1 cellular context compared by ENCODE assay signal in the genomic region with DNA sequence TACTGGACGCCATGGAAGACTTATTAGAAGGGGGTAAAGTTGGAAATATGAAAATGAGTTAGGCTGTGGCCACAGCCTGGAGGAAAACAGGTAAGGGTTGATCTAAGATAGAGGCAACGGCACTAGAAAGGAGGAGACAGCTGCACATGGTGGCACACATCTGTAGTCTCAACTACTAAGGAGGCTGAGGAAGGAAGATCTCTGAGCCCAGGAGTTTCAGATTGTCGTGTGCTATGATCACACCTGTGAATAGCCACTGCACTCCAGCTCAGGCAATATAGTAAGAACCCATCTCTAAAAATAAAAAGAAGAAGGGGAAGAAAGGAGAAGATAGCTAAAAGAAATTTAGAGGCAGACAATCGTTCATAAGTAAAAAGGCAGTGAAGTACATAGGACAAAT.
TF ChIP-seq lines count a peak whose summit lies in the region.

No MANE protein-coding gene starts in this region.

TF ChIP-seq in GM23338, 12 proteins besides CTCF, POLR2A, EP300 and RAD21 (continued from another document):
- TF ChIP-seq, protein P1, sequence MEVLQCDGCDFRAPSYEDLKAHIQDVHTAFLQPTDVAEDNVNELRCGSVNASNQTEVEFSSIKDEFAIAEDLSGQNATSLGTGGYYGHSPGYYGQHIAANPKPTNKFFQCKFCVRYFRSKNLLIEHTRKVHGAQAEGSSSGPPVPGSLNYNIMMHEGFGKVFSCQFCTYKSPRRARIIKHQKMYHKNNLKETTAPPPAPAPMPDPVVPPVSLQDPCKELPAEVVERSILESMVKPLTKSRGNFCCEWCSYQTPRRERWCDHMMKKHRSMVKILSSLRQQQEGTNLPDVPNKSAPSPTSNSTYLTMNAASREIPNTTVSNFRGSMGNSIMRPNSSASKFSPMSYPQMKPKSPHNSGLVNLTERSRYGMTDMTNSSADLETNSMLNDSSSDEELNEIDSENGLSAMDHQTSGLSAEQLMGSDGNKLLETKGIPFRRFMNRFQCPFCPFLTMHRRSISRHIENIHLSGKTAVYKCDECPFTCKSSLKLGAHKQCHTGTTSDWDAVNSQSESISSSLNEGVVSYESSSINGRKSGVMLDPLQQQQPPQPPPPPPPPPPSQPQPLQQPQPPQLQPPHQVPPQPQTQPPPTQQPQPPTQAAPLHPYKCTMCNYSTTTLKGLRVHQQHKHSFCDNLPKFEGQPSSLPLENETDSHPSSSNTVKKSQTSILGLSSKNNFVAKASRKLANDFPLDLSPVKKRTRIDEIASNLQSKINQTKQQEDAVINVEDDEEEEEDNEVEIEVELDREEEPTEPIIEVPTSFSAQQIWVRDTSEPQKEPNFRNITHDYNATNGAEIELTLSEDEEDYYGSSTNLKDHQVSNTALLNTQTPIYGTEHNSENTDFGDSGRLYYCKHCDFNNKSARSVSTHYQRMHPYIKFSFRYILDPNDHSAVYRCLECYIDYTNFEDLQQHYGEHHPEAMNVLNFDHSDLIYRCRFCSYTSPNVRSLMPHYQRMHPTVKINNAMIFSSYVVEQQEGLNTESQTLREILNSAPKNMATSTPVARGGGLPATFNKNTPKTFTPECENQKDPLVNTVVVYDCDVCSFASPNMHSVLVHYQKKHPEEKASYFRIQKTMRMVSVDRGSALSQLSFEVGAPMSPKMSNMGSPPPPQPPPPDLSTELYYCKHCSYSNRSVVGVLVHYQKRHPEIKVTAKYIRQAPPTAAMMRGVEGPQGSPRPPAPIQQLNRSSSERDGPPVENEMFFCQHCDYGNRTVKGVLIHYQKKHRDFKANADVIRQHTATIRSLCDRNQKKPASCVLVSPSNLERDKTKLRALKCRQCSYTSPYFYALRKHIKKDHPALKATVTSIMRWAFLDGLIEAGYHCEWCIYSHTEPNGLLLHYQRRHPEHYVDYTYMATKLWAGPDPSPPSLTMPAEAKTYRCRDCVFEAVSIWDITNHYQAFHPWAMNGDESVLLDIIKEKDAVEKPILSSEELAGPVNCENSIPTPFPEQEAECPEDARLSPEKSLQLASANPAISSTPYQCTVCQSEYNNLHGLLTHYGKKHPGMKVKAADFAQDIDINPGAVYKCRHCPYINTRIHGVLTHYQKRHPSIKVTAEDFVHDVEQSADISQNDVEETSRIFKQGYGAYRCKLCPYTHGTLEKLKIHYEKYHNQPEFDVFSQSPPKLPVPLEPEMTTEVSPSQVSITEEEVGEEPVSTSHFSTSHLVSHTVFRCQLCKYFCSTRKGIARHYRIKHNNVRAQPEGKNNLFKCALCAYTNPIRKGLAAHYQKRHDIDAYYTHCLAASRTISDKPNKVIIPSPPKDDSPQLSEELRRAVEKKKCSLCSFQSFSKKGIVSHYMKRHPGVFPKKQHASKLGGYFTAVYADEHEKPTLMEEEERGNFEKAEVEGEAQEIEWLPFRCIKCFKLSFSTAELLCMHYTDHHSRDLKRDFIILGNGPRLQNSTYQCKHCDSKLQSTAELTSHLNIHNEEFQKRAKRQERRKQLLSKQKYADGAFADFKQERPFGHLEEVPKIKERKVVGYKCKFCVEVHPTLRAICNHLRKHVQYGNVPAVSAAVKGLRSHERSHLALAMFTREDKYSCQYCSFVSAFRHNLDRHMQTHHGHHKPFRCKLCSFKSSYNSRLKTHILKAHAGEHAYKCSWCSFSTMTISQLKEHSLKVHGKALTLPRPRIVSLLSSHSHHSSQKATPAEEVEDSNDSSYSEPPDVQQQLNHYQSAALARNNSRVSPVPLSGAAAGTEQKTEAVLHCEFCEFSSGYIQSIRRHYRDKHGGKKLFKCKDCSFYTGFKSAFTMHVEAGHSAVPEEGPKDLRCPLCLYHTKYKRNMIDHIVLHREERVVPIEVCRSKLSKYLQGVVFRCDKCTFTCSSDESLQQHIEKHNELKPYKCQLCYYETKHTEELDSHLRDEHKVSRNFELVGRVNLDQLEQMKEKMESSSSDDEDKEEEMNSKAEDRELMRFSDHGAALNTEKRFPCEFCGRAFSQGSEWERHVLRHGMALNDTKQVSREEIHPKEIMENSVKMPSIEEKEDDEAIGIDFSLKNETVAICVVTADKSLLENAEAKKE (CRISPR knock-in tag; IDR thresholded peaks at IDR 0.05), result no peak
- TF ChIP-seq ZNF331 (CRISPR knock-in tag; IDR thresholded peaks at IDR 0.05; ENCODE audit: low read depth), result no peak
- no peak for TF ChIP-seq NANOG (IDR thresholded peaks at IDR 0.05; ENCODE audit: borderline replicate concordance)
- TF ChIP-seq, protein P2, sequence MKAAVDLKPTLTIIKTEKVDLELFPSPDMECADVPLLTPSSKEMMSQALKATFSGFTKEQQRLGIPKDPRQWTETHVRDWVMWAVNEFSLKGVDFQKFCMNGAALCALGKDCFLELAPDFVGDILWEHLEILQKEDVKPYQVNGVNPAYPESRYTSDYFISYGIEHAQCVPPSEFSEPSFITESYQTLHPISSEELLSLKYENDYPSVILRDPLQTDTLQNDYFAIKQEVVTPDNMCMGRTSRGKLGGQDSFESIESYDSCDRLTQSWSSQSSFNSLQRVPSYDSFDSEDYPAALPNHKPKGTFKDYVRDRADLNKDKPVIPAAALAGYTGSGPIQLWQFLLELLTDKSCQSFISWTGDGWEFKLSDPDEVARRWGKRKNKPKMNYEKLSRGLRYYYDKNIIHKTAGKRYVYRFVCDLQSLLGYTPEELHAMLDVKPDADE (IDR thresholded peaks at IDR 0.05), result no peak
- no peak for TF ChIP-seq JUNB (IDR thresholded peaks at IDR 0.05; ENCODE audit: unreplicated experiment)
- no peak for TF ChIP-seq EZH2phosphoT487 (IDR thresholded peaks at IDR 0.05; ENCODE audit: unreplicated experiment)
- no peak for TF ChIP-seq CREB1 (CRISPR knock-in tag; IDR thresholded peaks at IDR 0.05; ENCODE audit: low read depth)
